ENCODE assay signal across 38 cellular contexts in the genomic region with DNA sequence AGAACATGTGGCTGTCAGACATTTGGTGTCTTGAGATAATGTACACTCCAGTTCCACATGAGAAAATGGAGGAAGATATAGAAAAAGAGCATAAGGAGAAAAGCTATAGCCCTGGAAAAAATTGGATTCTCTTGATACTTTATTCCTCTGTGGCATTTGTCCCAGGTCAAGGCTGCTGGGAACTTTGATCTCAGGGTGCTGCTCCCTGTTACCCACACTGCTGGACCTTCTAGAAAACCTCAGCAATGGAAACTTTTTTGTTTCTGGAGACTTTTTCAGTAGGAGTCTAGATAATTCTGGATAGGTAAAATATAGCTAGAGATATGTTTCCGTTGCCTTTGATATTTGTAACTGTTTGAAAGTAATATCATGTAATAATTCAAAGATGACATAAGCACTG. TPM values are rescaled to one million over a fixed set of nuclear protein-coding genes. Genes with fewer than 3 reads are reported as not detected.
"Had no signal": no experiment of that assay in that cellular context is flagged by ENCODE, and none has a peak within 500 bp of the region (broad histone marks: within the 10 kb centered on the region; RNA-seq: fewer than 3 reads in every experiment).

No MANE protein-coding gene starts in this region.

- H3K27me3 ChIP-seq: MG63 had no signal

- DNase-seq: Karpas-422, Kasumi-1, MG63, MM.1S, MV-4-11, NCI-H1048, NCI-H1092, NCI-H1092 treated with DMSO at 0.1 percent for 48 hours, NCI-H1105, NCI-H1105 treated with DMSO at 0.1 percent for 48 hours, NCI-H1417, NCI-H1417 treated with DMSO at 0.1 percent for 48 hours, NCI-H1436, NCI-H1436 treated with DMSO at 0.1 percent for 48 hours, NCI-H146, NCI-H1694, NCI-H1694 treated with DMSO at 0.1 percent for 48 hours, NCI-H187, NCI-H187 treated with DMSO at 0.1 percent for 48 hours, NCI-H1930, NCI-H2029, NCI-H2029 treated with DMSO at 0.1 percent for 48 hours, NCI-H2081, NCI-H2081 treated with DMSO at 0.1 percent for 48 hours, NCI-H2107, NCI-H2171, NCI-H2171 treated with DMSO at 0.1 percent for 48 hours, NCI-H2227 treated with DMSO at 0.1 percent for 48 hours, NCI-H226, NCI-H345, NCI-H446, NCI-H446 treated with DMSO at 0.1 percent for 48 hours, NCI-H510A had no signal

- H3K4me2 ChIP-seq: KMS-11 had no signal

- H3K36me3 ChIP-seq: MG63 had no signal

- H3K9ac ChIP-seq: KMS-11 had no signal

- H3K9me3 ChIP-seq: MG63 had no signal

- H3K4me3 ChIP-seq: MG63 had no signal

- H3K27ac ChIP-seq: KMS-11 had no signal

RNA-seq across cellular contexts. Expression of a gene that starts 11.1 kb away (rescaled TPM):
- total RNA-seq: LHCN-M2, MCF 10A, NCI-H460 had no signal

RNA-seq across cellular contexts. Expression of a gene that starts 20.2 kb away (rescaled TPM):
- total RNA-seq: LHCN-M2, M059J, NCI-H460 had no signal

RNA-seq across cellular contexts. Expression of a gene that starts 50.6 kb away (rescaled TPM):
- total RNA-seq: LHCN-M2, M059J, NCI-H460 had no signal
